ENCODE assay signal across 15 cellular contexts in the genomic region with DNA sequence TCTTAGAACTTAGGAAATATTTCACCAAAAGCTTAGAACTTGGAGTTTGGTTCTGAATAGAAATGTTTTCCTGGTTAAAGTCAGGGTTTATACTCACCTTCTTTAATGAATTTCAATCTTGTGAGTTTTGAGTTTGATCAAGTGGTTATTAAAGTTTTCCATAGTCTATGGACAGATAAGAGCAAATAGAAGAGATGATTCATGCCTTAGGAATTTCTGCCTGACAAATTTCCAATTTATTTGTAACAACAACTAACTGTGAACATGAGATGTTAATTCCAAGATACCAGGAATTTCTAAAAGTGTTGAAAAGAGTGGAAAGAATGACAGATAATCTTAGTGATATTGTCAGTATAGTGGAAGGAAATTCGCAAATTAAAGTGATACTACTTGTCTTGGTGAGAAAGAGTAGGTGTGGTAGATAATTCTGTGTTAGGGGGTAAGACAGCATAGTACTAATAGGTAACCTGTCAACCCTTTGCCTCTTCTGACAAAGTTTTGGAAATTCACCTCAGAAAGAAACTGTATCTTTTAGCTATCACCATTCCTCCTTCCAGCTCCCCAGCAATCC.
DNase-seq lines count a peak whose midpoint lies in the region; ATAC-seq and TF ChIP-seq lines count a peak whose summit lies in the region.
"Had no signal": no experiment of that assay in that cellular context is flagged by ENCODE, and none has a peak within 500 bp of the region (broad histone marks: within the 10 kb centered on the region; RNA-seq: fewer than 3 reads in every experiment).

No MANE protein-coding gene starts in this region.

- no peak overlapping the region for H3K4me3 Mint-ChIP-seq in activated T-cell treated with anti-CD3 and anti-CD28 coated beads, Interleukin-2, amount 50 U/mL, for 24 hours
- H3K4me3 Mint-ChIP-seq: activated T-cell treated with anti-CD3 and anti-CD28 coated beads, Interleukin-2, amount 50 U/mL, for 4 hours; IgD-negative memory B cell; neural progenitor cell had no signal

- H3K27ac ChIP-seq in fibroblast of lung (ENCODE audit: insufficient read depth, low read length) (no peak overlapping the region), heart right ventricle (no peak overlapping the region), esophagus squamous epithelium (no peak overlapping the region)
- H3K27ac ChIP-seq: neural progenitor cell, upper lobe of left lung, WERI-Rb-1 had no signal

- H3K36me3 ChIP-seq in fibroblast of lung (ENCODE audit: control insufficient read depth, insufficient read depth, low read length) (no peaks in the 10 kb centered on the region), heart right ventricle (peaks cover 0 to 71% (median 0%) of the 10 kb centered on the region in 9 donors), esophagus squamous epithelium (peaks cover 0 to 55% (median 0%) of the 10 kb centered on the region in 3 donors)
- H3K36me3 ChIP-seq: WERI-Rb-1 had no signal

- H4K20me1 ChIP-seq in fibroblast of lung (ENCODE audit: control insufficient read depth, extremely low read depth, insufficient read depth, low read length), result no peaks in the 10 kb centered on the region

- H2AFZ ChIP-seq in fibroblast of lung (ENCODE audit: low read length), result no peak overlapping the region
- H2AFZ ChIP-seq: neural progenitor cell had no signal

- no peak overlapping the region for H3K4me2 ChIP-seq in fibroblast of lung (ENCODE audit: extremely low read depth, insufficient read depth, low read length)
- H3K4me2 ChIP-seq: neural progenitor cell had no signal

- ATAC-seq in heart right ventricle, result no peak
- ATAC-seq in HG02870 (IDR thresholded peaks at IDR 0.05; ENCODE audit: unreplicated experiment), result no peak
- ATAC-seq: activated T-cell treated with anti-CD3 and anti-CD28 coated beads, Interleukin-2, amount 50 U/mL, for 4 hours; left colon had no signal

- no peak for DNase-seq in activated T-cell treated with anti-CD3 and anti-CD28 coated beads, Interleukin-2, amount 50 U/mL, for 24 hours
- DNase-seq in activated T-cell treated with anti-CD3 and anti-CD28 coated beads, Interleukin-2, amount 50 U/mL, for 1 hour, result no peak
- DNase-seq in RPMI7951 (ENCODE audit: low read depth) (peak; percentile 54), fibroblast of lung (ENCODE audit: low read depth in 2 of 2) (peak; percentile 44 to 84), retinal pigment epithelial cell (ENCODE audit: low read depth) (peak; percentile 65), heart right ventricle (no peak), esophagus squamous epithelium (lab: John Stamatoyannopoulos, UW) (no peak)
- DNase-seq: activated T-cell treated with anti-CD3 and anti-CD28 coated beads, Interleukin-2, amount 50 U/mL, for 4 hours; left colon; NCI-H187 treated with DMSO at 0.1 percent for 48 hours; upper lobe of left lung; WERI-Rb-1 had no signal

- peaks cover 31% of the 10 kb centered on the region for H3K9me3 Mint-ChIP-seq in activated T-cell treated with anti-CD3 and anti-CD28 coated beads, Interleukin-2, amount 50 U/mL, for 24 hours

- 59 to 71% methylated on average over 1 of the region's 1 CpG for WGBS in heart right ventricle, 2 donors
- 42 to 48% methylated on average over 1 of the region's 1 CpG for WGBS in esophagus squamous epithelium, 2 donors

- no peak overlapping the region for H3K4me3 ChIP-seq in fibroblast of lung (replicated peaks in 1 of 4; ENCODE audit: control extremely low read depth in 1 of 4, insufficient read depth in 1 of 4, low read depth in 3 of 4, low read length in 4 of 4)
- H3K4me3 ChIP-seq in retinal pigment epithelial cell (ENCODE audit: low read length), result no peak overlapping the region
- no peak overlapping the region for H3K4me3 ChIP-seq in heart right ventricle
- H3K4me3 ChIP-seq in esophagus squamous epithelium, result no peak overlapping the region
- H3K4me3 ChIP-seq: neural progenitor cell, upper lobe of left lung had no signal

- no peak for TF ChIP-seq POLR2A in esophagus squamous epithelium (IDR thresholded peaks at IDR 0.05)

- no peaks in the 10 kb centered on the region for H3K79me2 ChIP-seq in fibroblast of lung (ENCODE audit: control insufficient read depth, insufficient read depth, low read length)

- no peak overlapping the region for H3K9ac ChIP-seq in fibroblast of lung (ENCODE audit: insufficient read depth, low read length)
- H3K9ac ChIP-seq: neural progenitor cell had no signal

- H3K4me1 ChIP-seq in fibroblast of lung (ENCODE audit: control insufficient read depth, extremely low read depth, insufficient read depth, low read length) (no peaks in the 10 kb centered on the region), heart right ventricle (peaks cover 0 to 5% (median 0%) of the 10 kb centered on the region in 9 donors), esophagus squamous epithelium (peaks cover 0 to 6% (median 3%) of the 10 kb centered on the region in 3 donors)
- H3K4me1 ChIP-seq: neural progenitor cell, upper lobe of left lung had no signal

- H3K27me3 ChIP-seq in fibroblast of lung (ENCODE audit: control insufficient read depth, insufficient read depth, low read length), result no peaks in the 10 kb centered on the region
- H3K27me3 ChIP-seq in heart right ventricle, result no peaks in the 10 kb centered on the region
- no peaks in the 10 kb centered on the region for H3K27me3 ChIP-seq in esophagus squamous epithelium
- H3K27me3 ChIP-seq: neural progenitor cell, upper lobe of left lung had no signal

- H3K27ac Mint-ChIP-seq in activated T-cell treated with anti-CD3 and anti-CD28 coated beads, Interleukin-2, amount 50 U/mL, for 24 hours, result peak overlapping the region; percentile 72
- H3K27ac Mint-ChIP-seq: IgD-negative memory B cell, neural progenitor cell had no signal

- TF ChIP-seq CTCF in fibroblast of lung (conservative IDR thresholded peaks at IDR 0.05 in 1 of 2, IDR thresholded peaks at IDR 0.05 in 1 of 2; ENCODE audit: low read depth in 1 of 2, low read length in 2 of 2), result no peak
- no peak for TF ChIP-seq CTCF in retinal pigment epithelial cell (conservative IDR thresholded peaks at IDR 0.05; ENCODE audit: low read depth, low read length)
- no peak for TF ChIP-seq CTCF in heart right ventricle (IDR thresholded peaks at IDR 0.05)
- no peak for TF ChIP-seq CTCF in esophagus squamous epithelium (IDR thresholded peaks at IDR 0.05)

- peaks cover 93% of the 10 kb centered on the region for H3K36me3 Mint-ChIP-seq in activated T-cell treated with anti-CD3 and anti-CD28 coated beads, Interleukin-2, amount 50 U/mL, for 24 hours (ENCODE audit: low read depth)

- H3K9me3 ChIP-seq in fibroblast of lung (ENCODE audit: control insufficient read depth, insufficient read depth, low read depth, low read length), result no peaks in the 10 kb centered on the region
- peaks cover 0 to 32% (median 11%) of the 10 kb centered on the region in 11 donors for H3K9me3 ChIP-seq in heart right ventricle
- peaks cover 0 to 19% (median 0%) of the 10 kb centered on the region in 3 donors for H3K9me3 ChIP-seq in esophagus squamous epithelium

- peaks cover 21% of the 10 kb centered on the region for H3K4me1 Mint-ChIP-seq in activated T-cell treated with anti-CD3 and anti-CD28 coated beads, Interleukin-2, amount 50 U/mL, for 24 hours (ENCODE audit: low read depth)
- H3K4me1 Mint-ChIP-seq: IgD-negative memory B cell, neural progenitor cell had no signal

- no peaks in the 10 kb centered on the region for H3K27me3 Mint-ChIP-seq in activated T-cell treated with anti-CD3 and anti-CD28 coated beads, Interleukin-2, amount 50 U/mL, for 24 hours
- H3K27me3 Mint-ChIP-seq: IgD-negative memory B cell had no signal

- intact Hi-C loops in heart right ventricle (cut with DNase I) (no loop called here), esophagus squamous epithelium (cut with DNase I) (no loop called here)

Comparison
In these comparisons a context has a peak if more than half of its experiments do, and no peak if none do; other contexts are left out.
1. DNase-seq: peak in RPMI7951 (single experiment), fibroblast of lung (2 of 2) and retinal pigment epithelial cell (single experiment); none in activated T-cell treated with anti-CD3 and anti-CD28 coated beads, Interleukin-2, amount 50 U/mL, for 24 hours (single experiment), activated T-cell treated with anti-CD3 and anti-CD28 coated beads, Interleukin-2, amount 50 U/mL, for 1 hour (single experiment), heart right ventricle (0 of 2) and esophagus squamous epithelium (single experiment).